ENCODE assay signal across 8 cellular contexts in the genomic region with DNA sequence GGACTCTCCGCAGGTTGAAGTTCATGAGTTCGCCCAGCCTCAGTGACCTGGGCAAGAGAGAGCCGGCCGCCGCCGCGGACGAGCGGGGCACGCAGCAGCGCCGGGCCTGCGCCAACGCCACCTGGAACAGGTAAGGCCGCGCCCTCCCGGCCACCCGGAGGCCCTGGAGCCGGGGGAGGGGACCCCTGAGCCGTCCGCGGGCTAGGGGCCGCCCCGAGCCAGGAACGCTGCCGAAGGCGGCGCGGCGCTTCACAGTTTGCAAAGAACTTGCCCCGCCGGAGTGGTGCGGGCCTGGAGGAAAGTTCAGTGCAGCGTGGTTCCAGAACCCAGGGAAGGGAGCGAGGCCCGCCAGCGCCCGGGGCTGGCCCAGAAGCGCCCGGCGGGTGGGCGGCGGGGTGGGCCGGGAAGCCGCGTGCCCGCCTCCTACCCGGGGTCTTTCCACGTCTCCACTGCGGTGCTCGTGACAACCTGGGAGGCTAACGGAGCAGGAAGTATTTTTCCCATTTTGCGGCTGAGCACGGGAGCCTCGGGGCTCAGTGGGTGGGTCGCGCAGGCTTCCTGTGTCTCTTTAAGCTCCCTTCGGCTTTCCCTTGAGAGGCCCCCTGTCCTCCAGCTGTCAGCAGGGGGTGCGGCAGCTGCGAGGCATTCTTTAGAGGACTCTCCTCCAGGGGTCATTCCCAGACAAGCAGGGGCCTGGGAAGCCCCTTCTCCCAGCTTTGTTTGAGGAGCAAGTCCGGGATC. TPM values are rescaled to one million over a fixed set of nuclear protein-coding genes. Genes with fewer than 3 reads are reported as not detected.
DNase-seq lines count a peak whose midpoint lies in the region; ATAC-seq and TF ChIP-seq lines count a peak whose summit lies in the region.

No MANE protein-coding gene starts in this region.

- no peaks in the 10 kb centered on the region for H3K79me2 ChIP-seq in SK-N-SH (ENCODE audit: insufficient read depth)
- no peaks in the 10 kb centered on the region for H3K79me2 ChIP-seq in fibroblast of lung (ENCODE audit: control insufficient read depth, insufficient read depth, low read length)

- H3K9ac ChIP-seq in SK-N-SH (no peak overlapping the region), fibroblast of lung (ENCODE audit: insufficient read depth, low read length) (peak overlapping the region; percentile 43)

- DNase-seq in SK-N-SH (peak; percentile 59), fibroblast of lung (ENCODE audit: low read depth in 2 of 2) (peak; percentile 41 to 48), ovary (peak; percentile 41 to 61 (median 48)), substantia nigra (lab: John Stamatoyannopoulos, UW) (no peak), NCI-H446 (lab: John Stamatoyannopoulos, UW) (no peak)
- peak; percentile 21 for DNase-seq in activated CD4-positive, alpha-beta T cell treated with anti-CD3 and anti-CD28 coated beads, Interleukin-2, amount 50 U/mL, for 1 hour

- TF ChIP-seq POLR2A in ovary (IDR thresholded peaks at IDR 0.05): no peak

- TF ChIP-seq EP300 in SK-N-SH (IDR thresholded peaks at IDR 0.05; ENCODE audit: borderline replicate concordance in 1 of 2, low read depth in 1 of 2, low read length in 1 of 2): no peak
- TF ChIP-seq EP300 in ovary (IDR thresholded peaks at IDR 0.05): no peak

- H3K27ac ChIP-seq in SK-N-SH (ENCODE audit: low read depth in 2 of 2, low read length in 1 of 2) (no peak overlapping the region), fibroblast of lung (ENCODE audit: insufficient read depth, low read length) (no peak overlapping the region), ovary (no peak overlapping the region), substantia nigra (ENCODE audit: low read depth, low read length, poor library complexity, severe bottlenecking) (no peak overlapping the region)

- peaks cover 14% of the 10 kb centered on the region; the same call in 1 of the 2 replicates for H3K27me3 ChIP-seq in SK-N-SH (ENCODE audit: insufficient read depth)
- H3K27me3 ChIP-seq in fibroblast of lung (ENCODE audit: control insufficient read depth, insufficient read depth, low read length): peaks cover 15% of the 10 kb centered on the region
- no peaks in the 10 kb centered on the region for H3K27me3 ChIP-seq in ovary

- ATAC-seq in SK-N-SH treated with all-trans-retinoic acid at 6 μM for 48 hours (no peak; the same call in 2 of the 3 replicates), HG03159 (IDR thresholded peaks at IDR 0.05; ENCODE audit: unreplicated experiment) (peak; percentile 33)

- H4K20me1 ChIP-seq in SK-N-SH (ENCODE audit: insufficient read depth) (no peaks in the 10 kb centered on the region), fibroblast of lung (ENCODE audit: control insufficient read depth, extremely low read depth, insufficient read depth, low read length) (no peaks in the 10 kb centered on the region)

- WGBS in SK-N-SH (ENCODE audit: low lambda C conversion rate): 3% methylated on average over 25 of the region's 61 CpGs
- WGBS in ovary, 3 donors: 0 to 1% (median 1%) methylated on average over 42 to 61 of the region's 61 CpGs

- no peaks in the 10 kb centered on the region for H3K9me2 ChIP-seq in SK-N-SH

- intact Hi-C loops in ovary (cut with DNase I): no loop called here

- H2AFZ ChIP-seq in SK-N-SH (ENCODE audit: low read depth) (peak overlapping the region; percentile 46; the same call in 1 of the 2 replicates), fibroblast of lung (ENCODE audit: low read length) (no peak overlapping the region)

- H3K9me3 ChIP-seq in SK-N-SH (no peaks in the 10 kb centered on the region), fibroblast of lung (ENCODE audit: control insufficient read depth, insufficient read depth, low read depth, low read length) (no peaks in the 10 kb centered on the region), ovary (no peaks in the 10 kb centered on the region)

- no peak for TF ChIP-seq RAD21 in SK-N-SH (IDR thresholded peaks at IDR 0.05; ENCODE audit: low read length)

- CTCF ChIA-PET in SK-N-SH (lab: Yijun Ruan, JAX): interaction anchor here (0.7 to 41.0 kb wide), 3 partner anchors 10 to 30 kb away, joined by 3 to 642 read pairs (median 3); no protein-coding TSS in a partner anchor

- H3K4me3 ChIP-seq in SK-N-SH (ENCODE audit: low read depth in 2 of 2, low read length in 1 of 2) (peak overlapping the region; percentile 53 to 57), fibroblast of lung (replicated peaks in 1 of 4; ENCODE audit: control extremely low read depth in 1 of 4, insufficient read depth in 1 of 4, low read depth in 3 of 4, low read length in 4 of 4) (peak overlapping the region in 3 of 4 experiments; percentile 34 to 55 (median 45)), ovary (peak overlapping the region; percentile 51)

- H3K4me1 ChIP-seq in SK-N-SH (ENCODE audit: control insufficient read depth in 1 of 2, insufficient read depth in 2 of 2, low read depth in 1 of 2, low read length in 1 of 2): peaks cover 0 to 5% of the 10 kb centered on the region in 2 experiments; a peak in 1 of 4 replicates
- peaks cover 14% of the 10 kb centered on the region for H3K4me1 ChIP-seq in fibroblast of lung (ENCODE audit: control insufficient read depth, extremely low read depth, insufficient read depth, low read length)
- peaks cover 13% of the 10 kb centered on the region for H3K4me1 ChIP-seq in ovary (ENCODE audit: insufficient read depth)

- H3K4me2 ChIP-seq in SK-N-SH: peak overlapping the region; percentile 78; the same call in 1 of the 2 replicates
- H3K4me2 ChIP-seq in fibroblast of lung (ENCODE audit: extremely low read depth, insufficient read depth, low read length): peak overlapping the region; percentile 18

- POLR2A ChIA-PET in SK-N-SH (lab: Yijun Ruan, JAX): no interaction called here

- no peaks in the 10 kb centered on the region for H3F3A ChIP-seq in SK-N-SH (replicated peaks; ENCODE audit: insufficient read depth)

- H3K36me3 ChIP-seq in SK-N-SH (replicated peaks in 1 of 2; ENCODE audit: control insufficient read depth in 1 of 2, insufficient read depth in 2 of 2, low read length in 1 of 2) (no peaks in the 10 kb centered on the region), fibroblast of lung (ENCODE audit: control insufficient read depth, insufficient read depth, low read length) (no peaks in the 10 kb centered on the region), ovary (no peaks in the 10 kb centered on the region)

- no peak for TF ChIP-seq CTCF in SK-N-SH (IDR thresholded peaks at IDR 0.05)
- TF ChIP-seq CTCF in fibroblast of lung (conservative IDR thresholded peaks at IDR 0.05 in 1 of 2, IDR thresholded peaks at IDR 0.05 in 1 of 2; ENCODE audit: low read depth in 1 of 2, low read length in 2 of 2): peak; percentile 7
- no peak for TF ChIP-seq CTCF in ovary (IDR thresholded peaks at IDR 0.05)

TF ChIP-seq in SK-N-SH, 30 proteins besides CTCF, POLR2A, EP300 and RAD21 (continues in another document):
- no peak for TF ChIP-seq YY1 (IDR thresholded peaks at IDR 0.05; ENCODE audit: low read depth)

TF ChIP-seq in SK-N-SH treated with all-trans-retinoic acid at 6 μM for 48 hours, 23 proteins besides CTCF, POLR2A, EP300 and RAD21:
- TF ChIP-seq ESRRG (CRISPR knock-in tag; IDR thresholded peaks at IDR 0.05) (no peak), ZFP3 (CRISPR knock-in tag; IDR thresholded peaks at IDR 0.05) (no peak), ZNF70 (CRISPR knock-in tag; IDR thresholded peaks at IDR 0.05) (no peak), RARB (CRISPR knock-in tag; IDR thresholded peaks at IDR 0.05) (no peak), ARNTL (CRISPR knock-in tag; IDR thresholded peaks at IDR 0.05; ENCODE audit: borderline replicate concordance, low read depth) (no peak)

RNA-seq across cellular contexts. Expression of gene PRR5, which starts 0.6 kb away (rescaled TPM):
- polyA plus RNA-seq in SK-N-SH (2012; rRNA removed) (1.3 TPM in 2 replicates), fibroblast of lung (1.8 and 2.4 TPM in 2 replicates), ovary (10 to 100 TPM in 1 of 2 donors, 1 to 10 TPM in 1; 4.0 to 17.3 TPM)
- 0.86 and 1.4 TPM in 2 replicates for polyA plus RNA-seq in SK-N-SH (2012; cell fraction: cytosol; rRNA removed)
- 2.5 and 2.6 TPM in 2 replicates for polyA plus RNA-seq in SK-N-SH (2012; cell fraction: nucleus; rRNA removed)
- total RNA-seq in fibroblast of lung (6.7 and 8.6 TPM in 2 replicates), ovary (10 to 100 TPM in 6 of 7 donors, 1 to 10 TPM in 1; 6.7 to 21.1 (median 16.8) TPM)
- polyA plus RNA-seq in fibroblast of lung (2012): 3.9 and 4.5 TPM in 2 replicates
- polyA minus RNA-seq in fibroblast of lung (ENCODE audit: low replicate concordance): 4.4 and 4.5 TPM in 2 replicates

RNA-seq across cellular contexts. Expression of gene ARHGAP8, which starts 49.7 kb away (rescaled TPM):
- 0.05 and 0.08 TPM in 2 replicates for polyA plus RNA-seq in SK-N-SH (2012; rRNA removed)
- 0.09 TPM in 1 of 2 replicates, not detected in the other for polyA plus RNA-seq in SK-N-SH (2012; cell fraction: cytosol; rRNA removed)
- polyA plus RNA-seq in SK-N-SH (2012; cell fraction: nucleus; rRNA removed): 0.20 and 0.38 TPM in 2 replicates
- total RNA-seq in fibroblast of lung: under 0.01 and 0.17 TPM in 2 replicates
- 0.07 TPM in 1 of 2 replicates, not detected in the other for polyA plus RNA-seq in fibroblast of lung
- polyA plus RNA-seq in fibroblast of lung (2012): not detected in 2 replicates
- polyA minus RNA-seq in fibroblast of lung (ENCODE audit: low replicate concordance): not detected in 2 replicates
- total RNA-seq in ovary: 10 to 100 TPM in 1 of 7 donors, 1 to 10 TPM in 5, under 1 TPM in 1; 0.45 to 23.8 (median 2.7) TPM
- polyA plus RNA-seq in ovary: 1 to 10 TPM in 1 of 2 donors, under 1 TPM in 1; 0.94 to 2.1 TPM

Comparison
In these comparisons a context has a peak if more than half of its experiments do, and no peak if none do; other contexts are left out.
1. DNase-seq: peak in SK-N-SH (single experiment), activated CD4-positive, alpha-beta T cell treated with anti-CD3 and anti-CD28 coated beads, Interleukin-2, amount 50 U/mL, for 1 hour (single experiment), fibroblast of lung (2 of 2) and ovary (5 of 5); none in substantia nigra (0 of 49) and NCI-H446 (0 of 2).
2. CTCF ChIP-seq: peak in fibroblast of lung (2 of 2); none in SK-N-SH (single experiment) and ovary (0 of 3).
3. Peak in every context shown above with its lines, with median percentiles within 50 percentile points of each other: H3K4me3 ChIP-seq.